In genomic region chr6:22413681-22414305, GRCh38 we compare ENCODE assay signal across 20 cellular contexts.
A peak's percentile ranks its signal among the peaks of the same experiment; 100 is the strongest.
DNase-seq lines count a peak whose midpoint lies in the region; ATAC-seq and TF ChIP-seq lines count a peak whose summit lies in the region.
"Had no signal": no experiment of that assay in that cellular context is flagged by ENCODE, and none has a peak within 500 bp of the region (broad histone marks: within the 10 kb centered on the region; RNA-seq: fewer than 3 reads in every experiment).

No MANE protein-coding gene starts in this region.

- peak overlapping the region; percentile 57 for H3K4me3 ChIP-seq in ACC112 (ENCODE audit: low read depth, low read length)
- no peak overlapping the region for H3K4me3 ChIP-seq in Loucy (ENCODE audit: low read length, poor library complexity, severe bottlenecking)
- H3K4me3 ChIP-seq in astrocyte of the spinal cord (ENCODE audit: low read depth, low read length): no peak overlapping the region
- H3K4me3 ChIP-seq: A549, mucosa of descending colon had no signal

- H3K27me3 ChIP-seq in ACC112 (ENCODE audit: insufficient read depth, low read length) (no peaks in the 10 kb centered on the region), Loucy (ENCODE audit: insufficient read depth, low read length, poor library complexity, severe bottlenecking) (no peaks in the 10 kb centered on the region)

- no peak for TF ChIP-seq CTCF in Loucy (conservative IDR thresholded peaks at IDR 0.05; ENCODE audit: low read length)
- TF ChIP-seq CTCF in astrocyte of the spinal cord (IDR thresholded peaks at IDR 0.05; ENCODE audit: low read depth, low read length): no peak

- H3K4me3 Mint-ChIP-seq in activated T-cell treated with anti-CD3 and anti-CD28 coated beads, Interleukin-2, amount 50 U/mL, for 4 hours: no peak overlapping the region
- H3K4me3 Mint-ChIP-seq: activated naive CD4-positive, alpha-beta T cell treated with anti-CD3 and anti-CD28 coated beads, Interleukin-2, amount 50 U/mL, for 24 hours; stimulated activated effector memory CD8-positive, alpha-beta T cell treated with anti-CD3 and anti-CD28 coated beads, Interleukin-12 subunit alpha, Interleukin-12 subunit beta, amount 100 ng/mL, for 72 hours; T-helper 2 cell treated with Interferon-gamma antibody and Interleukin-4, amounts not matched to agents 5 μg/mL and 100 μg/mL, for 36 hours had no signal

- H3F3A ChIP-seq in Loucy (ENCODE audit: low read depth): no peaks in the 10 kb centered on the region

- H3K9ac ChIP-seq in Loucy (ENCODE audit: low read depth, low read length, poor library complexity, severe bottlenecking): no peak overlapping the region
- H3K9ac ChIP-seq: parathyroid adenoma had no signal

- peaks cover 7% of the 10 kb centered on the region for H3K9me3 Mint-ChIP-seq in activated T-cell treated with anti-CD3 and anti-CD28 coated beads, Interleukin-2, amount 50 U/mL, for 4 hours

- H3K4me1 ChIP-seq in ACC112 (ENCODE audit: control insufficient read depth, insufficient read depth, low read length, unreplicated experiment) (peaks cover 7% of the 10 kb centered on the region), Loucy (ENCODE audit: insufficient read depth, low read length, poor library complexity, severe bottlenecking) (no peaks in the 10 kb centered on the region)
- H3K4me1 ChIP-seq: A549, parathyroid adenoma had no signal

- H3K9me2 ChIP-seq in Loucy (replicated peaks; ENCODE audit: low read depth, low read length): no peaks in the 10 kb centered on the region; the same call in 1 of the 2 replicates

- H3K27me3 Mint-ChIP-seq in activated T-cell treated with anti-CD3 and anti-CD28 coated beads, Interleukin-2, amount 50 U/mL, for 4 hours (ENCODE audit: low read depth): no peaks in the 10 kb centered on the region
- H3K27me3 Mint-ChIP-seq: activated naive CD4-positive, alpha-beta T cell treated with anti-CD3 and anti-CD28 coated beads, Interleukin-2, amount 50 U/mL, for 24 hours had no signal

- no peak overlapping the region for H3K4me2 ChIP-seq in Loucy (ENCODE audit: low read depth, low read length, poor library complexity, severe bottlenecking)
- H3K4me2 ChIP-seq: A549 had no signal

- H2AFZ ChIP-seq in ACC112 (ENCODE audit: low read length, unreplicated experiment) (peak overlapping the region; percentile 87), Loucy (ENCODE audit: low read length) (peak overlapping the region; percentile 23; the same call in 1 of the 2 replicates)
- H2AFZ ChIP-seq: parathyroid adenoma had no signal

- H3K36me3 Mint-ChIP-seq in activated T-cell treated with anti-CD3 and anti-CD28 coated beads, Interleukin-2, amount 50 U/mL, for 4 hours (ENCODE audit: insufficient read depth): no peaks in the 10 kb centered on the region
- H3K36me3 Mint-ChIP-seq: activated naive CD4-positive, alpha-beta T cell treated with anti-CD3 and anti-CD28 coated beads, Interleukin-2, amount 50 U/mL, for 24 hours; stimulated activated effector memory CD8-positive, alpha-beta T cell treated with anti-CD3 and anti-CD28 coated beads, Interleukin-12 subunit alpha, Interleukin-12 subunit beta, amount 100 ng/mL, for 72 hours had no signal

- H3K4me1 Mint-ChIP-seq in activated T-cell treated with anti-CD3 and anti-CD28 coated beads, Interleukin-2, amount 50 U/mL, for 4 hours (ENCODE audit: low read depth): no peaks in the 10 kb centered on the region
- H3K4me1 Mint-ChIP-seq: activated naive CD4-positive, alpha-beta T cell treated with anti-CD3 and anti-CD28 coated beads, Interleukin-2, amount 50 U/mL, for 24 hours; stimulated activated effector memory CD8-positive, alpha-beta T cell treated with anti-CD3 and anti-CD28 coated beads, Interleukin-12 subunit alpha, Interleukin-12 subunit beta, amount 100 ng/mL, for 72 hours had no signal

- no peak for ATAC-seq in activated T-cell treated with anti-CD3 and anti-CD28 coated beads, Interleukin-2, amount 50 U/mL, for 4 hours
- ATAC-seq: A549; left cardiac atrium; mucosa of descending colon; stimulated activated effector memory CD8-positive, alpha-beta T cell treated with anti-CD3 and anti-CD28 coated beads, Interleukin-12 subunit alpha, Interleukin-12 subunit beta, amount 100 ng/mL, for 72 hours had no signal

- H3K36me3 ChIP-seq in ACC112 (ENCODE audit: insufficient read depth, low read length): no peaks in the 10 kb centered on the region
- no peaks in the 10 kb centered on the region for H3K36me3 ChIP-seq in Loucy (ENCODE audit: insufficient read depth, low read length)

- in situ Hi-C loops in astrocyte of the spinal cord (cut with HindIII; ENCODE audit: low sequenced_read_pairs): no loop called here

- H3K79me2 ChIP-seq in ACC112 (ENCODE audit: control insufficient read depth, insufficient read depth, low read length, unreplicated experiment): no peaks in the 10 kb centered on the region
- H3K79me2 ChIP-seq in Loucy (ENCODE audit: insufficient read depth, low read length): no peaks in the 10 kb centered on the region
- H3K79me2 ChIP-seq: parathyroid adenoma had no signal

- DNase-seq in astrocyte of the spinal cord (ENCODE audit: low read depth, low spot score): peak; percentile 22
- DNase-seq in hepatic stellate cell (ENCODE audit: low spot score): peak; percentile 19
- no peak for DNase-seq in activated T-cell treated with anti-CD3 and anti-CD28 coated beads, Interleukin-2, amount 50 U/mL, for 4 hours
- DNase-seq in cerebellum (ENCODE audit: low spot score): no peak
- no peak for DNase-seq in glomerular visceral epithelial cell (ENCODE audit: extremely low spot score)
- DNase-seq in NCI-H510A (lab: John Stamatoyannopoulos, UW): no peak
- DNase-seq: activated CD8-positive, alpha-beta memory T cell treated with anti-CD3 and anti-CD28 coated beads, Interleukin-2, amount 50 U/mL, for 48 hours; central memory CD4-positive, alpha-beta T cell; HCEC 1CT; hypothalamus; left cardiac atrium; mucosa of descending colon; small intestine had no signal

- peaks cover 8% of the 10 kb centered on the region; the same call in 1 of the 2 replicates for H3K9me3 ChIP-seq in Loucy (ENCODE audit: insufficient read depth, low read depth, low read length)
- H3K9me3 ChIP-seq: mucosa of descending colon had no signal

- H4K20me1 ChIP-seq in Loucy (ENCODE audit: insufficient read depth, low read length, poor library complexity, severe bottlenecking): no peaks in the 10 kb centered on the region

- peak overlapping the region; percentile 56 for H3K27ac ChIP-seq in ACC112 (ENCODE audit: low read depth, low read length)
- H3K27ac ChIP-seq: A549, parathyroid adenoma had no signal

Comparison
In these comparisons a context has a peak if more than half of its experiments do, and no peak if none do; other contexts are left out.
1. DNase-seq: peak in astrocyte of the spinal cord (single experiment) and hepatic stellate cell (single experiment); none in activated T-cell treated with anti-CD3 and anti-CD28 coated beads, Interleukin-2, amount 50 U/mL, for 4 hours (single experiment), cerebellum (single experiment), glomerular visceral epithelial cell (single experiment) and NCI-H510A (single experiment).